In the genomic region with DNA sequence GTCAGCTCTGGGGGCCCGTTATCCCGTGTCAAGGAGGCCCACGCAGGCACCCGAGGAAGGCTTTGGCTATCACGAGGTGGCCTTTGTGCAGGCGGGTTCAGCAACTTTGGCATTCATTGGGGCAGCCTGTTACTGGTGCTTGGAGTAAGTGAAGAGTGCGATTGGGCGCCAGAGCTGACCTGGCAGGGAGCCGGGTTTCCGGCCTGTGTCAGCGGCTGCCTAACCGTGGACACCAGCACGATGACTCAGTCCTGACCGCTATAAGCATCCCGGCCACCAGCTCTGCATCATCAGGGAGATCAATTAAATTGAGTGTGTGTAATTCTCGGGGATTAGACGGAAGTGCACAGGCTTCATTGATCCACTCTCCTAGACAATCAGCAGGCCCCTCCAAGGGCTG, we compare ENCODE assay signal across 15 cellular contexts. TPM values are rescaled to one million over a fixed set of nuclear protein-coding genes. Genes with fewer than 3 reads are reported as not detected.
DNase-seq lines count a peak whose midpoint lies in the region; FAIRE-seq and TF ChIP-seq lines count a peak whose summit lies in the region.
"Had no signal": no experiment of that assay in that cellular context is flagged by ENCODE, and none has a peak within 500 bp of the region (broad histone marks: within the 10 kb centered on the region; RNA-seq: fewer than 3 reads in every experiment).

No MANE protein-coding gene starts in this region.

- peaks cover 24% of the 10 kb centered on the region for H3K4me1 Mint-ChIP-seq in glutamatergic neuron (ENCODE audit: low read depth, unreplicated experiment)
- H3K4me1 Mint-ChIP-seq: activated B cell treated with CpG ODN at 0.5 μM for 24 hours; activated T-helper 17 cell treated with anti-CD3 and anti-CD28 coated beads, Interleukin-2, amount 50 U/mL, for 72 hours had no signal

- H3K27ac Mint-ChIP-seq in glutamatergic neuron (ENCODE audit: unreplicated experiment), result no peak overlapping the region
- H3K27ac Mint-ChIP-seq: activated B cell treated with CpG ODN at 0.5 μM for 24 hours; activated T-helper 17 cell treated with anti-CD3 and anti-CD28 coated beads, Interleukin-2, amount 50 U/mL, for 72 hours had no signal

- TF ChIP-seq CTCF in bronchial epithelial cell (IDR thresholded peaks at IDR 0.05; ENCODE audit: insufficient read depth, low read length, severe bottlenecking), result no peak
- TF ChIP-seq CTCF in glutamatergic neuron (IDR thresholded peaks at IDR 0.05; ENCODE audit: partially characterized antibody, unreplicated experiment), result no peak

- FAIRE-seq in bronchial epithelial cell (lab: Jason Lieb, UNC), result no peak

- H3K36me3 ChIP-seq in bronchial epithelial cell (ENCODE audit: control insufficient read depth, insufficient read depth, low read length), result no peaks in the 10 kb centered on the region
- H3K36me3 ChIP-seq: BE2C had no signal

- no peaks in the 10 kb centered on the region for H3K36me3 Mint-ChIP-seq in glutamatergic neuron (ENCODE audit: unreplicated experiment)

- no peaks in the 10 kb centered on the region for H3K27me3 ChIP-seq in bronchial epithelial cell (ENCODE audit: control insufficient read depth, insufficient read depth, low read length)
- H3K27me3 ChIP-seq: BE2C had no signal

- H3K27me3 Mint-ChIP-seq in glutamatergic neuron (ENCODE audit: unreplicated experiment), result peaks cover 7% of the 10 kb centered on the region
- H3K27me3 Mint-ChIP-seq: activated B cell treated with CpG ODN at 0.5 μM for 24 hours; activated T-helper 17 cell treated with anti-CD3 and anti-CD28 coated beads, Interleukin-2, amount 50 U/mL, for 72 hours had no signal

- no peak overlapping the region for H3K4me3 ChIP-seq in bronchial epithelial cell (ENCODE audit: low read depth, low read length)
- H3K4me3 ChIP-seq: PC-9 had no signal

- peaks cover 16% of the 10 kb centered on the region for H3K9me3 Mint-ChIP-seq in glutamatergic neuron (ENCODE audit: unreplicated experiment)
- H3K9me3 Mint-ChIP-seq: activated B cell treated with CpG ODN at 0.5 μM for 24 hours; activated T-helper 17 cell treated with anti-CD3 and anti-CD28 coated beads, Interleukin-2, amount 50 U/mL, for 72 hours had no signal

- DNase-seq in EH (ENCODE audit: low read depth), result peak; percentile 3
- peak; percentile 8 for DNase-seq in bronchial epithelial cell (ENCODE audit: low read depth)
- peak; percentile 13 for DNase-seq in non-pigmented ciliary epithelial cell (ENCODE audit: low read depth)
- DNase-seq in glutamatergic neuron, result no peak
- no peak for DNase-seq in epidermal melanocyte (ENCODE audit: insufficient read length, low spot score)
- DNase-seq in 8988T, result no peak
- no peak for DNase-seq in NCI-H2107 treated with DMSO at 0.1 percent for 48 hours (lab: John Stamatoyannopoulos, UW; ENCODE audit: unreplicated experiment)
- DNase-seq: activated B cell treated with CpG ODN at 0.5 μM for 24 hours, BE2C, NCI-H187 treated with DMSO at 0.1 percent for 48 hours, NCI-H510A treated with DMSO at 0.1 percent for 48 hours had no signal

- no peak overlapping the region for H3K4me3 Mint-ChIP-seq in glutamatergic neuron (ENCODE audit: unreplicated experiment)
- H3K4me3 Mint-ChIP-seq: activated B cell treated with CpG ODN at 0.5 μM for 24 hours; activated T-helper 17 cell treated with anti-CD3 and anti-CD28 coated beads, Interleukin-2, amount 50 U/mL, for 72 hours had no signal

TF ChIP-seq in PFSK-1, 5 proteins besides CTCF, POLR2A, EP300 and RAD21:
- TF ChIP-seq FOXP2 (optimal IDR thresholded peaks at IDR 0.05; ENCODE audit: borderline replicate concordance, extremely low read depth, extremely low read length, insufficient read depth), result no peak
- TF ChIP-seq, protein P1, sequence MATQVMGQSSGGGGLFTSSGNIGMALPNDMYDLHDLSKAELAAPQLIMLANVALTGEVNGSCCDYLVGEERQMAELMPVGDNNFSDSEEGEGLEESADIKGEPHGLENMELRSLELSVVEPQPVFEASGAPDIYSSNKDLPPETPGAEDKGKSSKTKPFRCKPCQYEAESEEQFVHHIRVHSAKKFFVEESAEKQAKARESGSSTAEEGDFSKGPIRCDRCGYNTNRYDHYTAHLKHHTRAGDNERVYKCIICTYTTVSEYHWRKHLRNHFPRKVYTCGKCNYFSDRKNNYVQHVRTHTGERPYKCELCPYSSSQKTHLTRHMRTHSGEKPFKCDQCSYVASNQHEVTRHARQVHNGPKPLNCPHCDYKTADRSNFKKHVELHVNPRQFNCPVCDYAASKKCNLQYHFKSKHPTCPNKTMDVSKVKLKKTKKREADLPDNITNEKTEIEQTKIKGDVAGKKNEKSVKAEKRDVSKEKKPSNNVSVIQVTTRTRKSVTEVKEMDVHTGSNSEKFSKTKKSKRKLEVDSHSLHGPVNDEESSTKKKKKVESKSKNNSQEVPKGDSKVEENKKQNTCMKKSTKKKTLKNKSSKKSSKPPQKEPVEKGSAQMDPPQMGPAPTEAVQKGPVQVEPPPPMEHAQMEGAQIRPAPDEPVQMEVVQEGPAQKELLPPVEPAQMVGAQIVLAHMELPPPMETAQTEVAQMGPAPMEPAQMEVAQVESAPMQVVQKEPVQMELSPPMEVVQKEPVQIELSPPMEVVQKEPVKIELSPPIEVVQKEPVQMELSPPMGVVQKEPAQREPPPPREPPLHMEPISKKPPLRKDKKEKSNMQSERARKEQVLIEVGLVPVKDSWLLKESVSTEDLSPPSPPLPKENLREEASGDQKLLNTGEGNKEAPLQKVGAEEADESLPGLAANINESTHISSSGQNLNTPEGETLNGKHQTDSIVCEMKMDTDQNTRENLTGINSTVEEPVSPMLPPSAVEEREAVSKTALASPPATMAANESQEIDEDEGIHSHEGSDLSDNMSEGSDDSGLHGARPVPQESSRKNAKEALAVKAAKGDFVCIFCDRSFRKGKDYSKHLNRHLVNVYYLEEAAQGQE (IDR thresholded peaks at IDR 0.05; ENCODE audit: insufficient read depth in 1 of 2, low read depth in 2 of 2, low read length in 2 of 2), result no peak
- TF ChIP-seq POLR2AphosphoS5 (IDR thresholded peaks at IDR 0.05; ENCODE audit: low read depth, low read length), result peak; percentile 43
- TF ChIP-seq SIN3A (IDR thresholded peaks at IDR 0.05; ENCODE audit: borderline replicate concordance, insufficient read depth, low read length), result 0 out of 2 replicates have a peak, but pooled peaks have one; percentile 50
TF ChIP-seq in PFSK-1: peak in this region for 2.

RNA-seq across cellular contexts. Expression of gene CDH4, which starts 45.9 kb away (rescaled TPM):
- polyA plus RNA-seq in PFSK-1 (2012; ENCODE audit: insufficient read length, low read depth), result 74.2 TPM
- total RNA-seq in bronchial epithelial cell (5.4 and 12.1 TPM in 2 replicates), glutamatergic neuron (ENCODE audit: unreplicated experiment) (1.2 TPM)
- total RNA-seq: activated B cell treated with CpG ODN at 0.5 μM for 24 hours; activated CD8-positive, alpha-beta memory T cell treated with anti-CD3 and anti-CD28 coated beads for 36 hours; PC-9 had no signal

Comparison
In these comparisons a context has a peak if more than half of its experiments do, and no peak if none do; other contexts are left out.
1. DNase-seq: peak in EH (single experiment), bronchial epithelial cell (single experiment) and non-pigmented ciliary epithelial cell (single experiment); none in glutamatergic neuron (single experiment), epidermal melanocyte (single experiment), 8988T (single experiment) and NCI-H2107 treated with DMSO at 0.1 percent for 48 hours (single experiment).